In the genomic region with DNA sequence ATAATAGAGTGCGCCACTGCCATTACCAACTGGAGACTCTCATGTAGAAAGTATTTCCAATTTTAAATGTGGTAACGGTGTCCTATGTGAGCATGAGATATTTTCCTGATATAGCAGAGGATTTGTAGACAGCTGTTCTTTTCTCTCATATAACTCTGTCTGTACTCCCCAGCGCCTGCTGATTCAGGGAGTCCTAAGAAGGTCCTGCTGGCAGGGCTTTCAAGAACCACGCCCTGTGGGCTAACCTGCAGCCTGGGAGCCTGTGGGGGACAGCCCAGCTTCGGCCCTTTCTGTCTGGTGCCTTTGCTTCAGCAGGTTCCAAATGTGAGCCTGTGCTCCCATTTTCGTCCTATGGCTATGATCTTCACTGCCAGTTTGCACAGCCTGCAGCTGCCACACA, we compare ENCODE assay signal across 13 cellular contexts.
"Had no signal": no experiment of that assay in that cellular context is flagged by ENCODE, and none has a peak within 500 bp of the region (broad histone marks: within the 10 kb centered on the region; RNA-seq: fewer than 3 reads in every experiment).

No MANE protein-coding gene starts in this region.

- H3K4me3 ChIP-seq: gastroesophageal sphincter, left ventricle myocardium inferior, pancreas had no signal

- DNase-seq: activated CD4-positive, alpha-beta T cell treated with anti-CD3 and anti-CD28 coated beads for 1 hour; activated CD4-positive, alpha-beta T cell treated with anti-CD3 and anti-CD28 coated beads, Interleukin-2, amount 50 U/mL, for 48 hours; activated CD8-positive, alpha-beta memory T cell treated with anti-CD3 and anti-CD28 coated beads, Interleukin-2, amount 10 ng/mL, durations not matched to agents 7 days and 5 days; activated effector memory CD4-positive, alpha-beta T cell treated with anti-CD3 and anti-CD28 coated beads, Interleukin-2, amount 50 U/mL, for 16 hours; activated naive CD8-positive, alpha-beta T cell treated with anti-CD3 and anti-CD28 coated beads for 36 hours; activated T-cell treated with anti-CD3 and anti-CD28 coated beads, Interleukin-2, amount 50 U/mL, for 24 hours; aorta; effector CD8-positive, alpha-beta T cell; left ventricle myocardium inferior; pancreas had no signal

- H3K36me3 Mint-ChIP-seq: activated CD8-positive, alpha-beta memory T cell treated with anti-CD3 and anti-CD28 coated beads, Interleukin-2, amount 10 ng/mL, durations not matched to agents 7 days and 5 days; activated naive CD8-positive, alpha-beta T cell treated with anti-CD3 and anti-CD28 coated beads for 36 hours; memory B cell had no signal

- H3K27me3 Mint-ChIP-seq: activated naive CD8-positive, alpha-beta T cell treated with anti-CD3 and anti-CD28 coated beads for 36 hours had no signal

- H3K36me3 ChIP-seq: gastroesophageal sphincter, left ventricle myocardium inferior, pancreas had no signal

- H3K27ac Mint-ChIP-seq: activated CD8-positive, alpha-beta memory T cell treated with anti-CD3 and anti-CD28 coated beads, Interleukin-2, amount 10 ng/mL, durations not matched to agents 7 days and 5 days; activated naive CD8-positive, alpha-beta T cell treated with anti-CD3 and anti-CD28 coated beads for 36 hours; activated T-cell treated with anti-CD3 and anti-CD28 coated beads, Interleukin-2, amount 50 U/mL, for 24 hours; memory B cell had no signal

- ATAC-seq: activated CD8-positive, alpha-beta memory T cell treated with anti-CD3 and anti-CD28 coated beads, Interleukin-2, amount 10 ng/mL, durations not matched to agents 7 days and 5 days; gastroesophageal sphincter had no signal

- H3K4me3 Mint-ChIP-seq: activated CD8-positive, alpha-beta memory T cell treated with anti-CD3 and anti-CD28 coated beads, Interleukin-2, amount 10 ng/mL, durations not matched to agents 7 days and 5 days; activated naive CD8-positive, alpha-beta T cell treated with anti-CD3 and anti-CD28 coated beads for 36 hours; activated T-cell treated with anti-CD3 and anti-CD28 coated beads, Interleukin-2, amount 50 U/mL, for 24 hours; memory B cell; neural crest cell had no signal

- H3K27me3 ChIP-seq: gastroesophageal sphincter, pancreas had no signal

- H3K9me3 Mint-ChIP-seq: activated naive CD8-positive, alpha-beta T cell treated with anti-CD3 and anti-CD28 coated beads for 36 hours; activated T-cell treated with anti-CD3 and anti-CD28 coated beads, Interleukin-2, amount 50 U/mL, for 24 hours; memory B cell had no signal

- H3K4me1 Mint-ChIP-seq: activated CD8-positive, alpha-beta memory T cell treated with anti-CD3 and anti-CD28 coated beads, Interleukin-2, amount 10 ng/mL, durations not matched to agents 7 days and 5 days; activated naive CD8-positive, alpha-beta T cell treated with anti-CD3 and anti-CD28 coated beads for 36 hours; memory B cell had no signal

- H3K27ac ChIP-seq: gastroesophageal sphincter, left ventricle myocardium inferior, pancreas had no signal

- H3K9me3 ChIP-seq: gastroesophageal sphincter, left ventricle myocardium inferior, pancreas had no signal
